21 cellular contexts compared by ENCODE assay signal in the genomic region with DNA sequence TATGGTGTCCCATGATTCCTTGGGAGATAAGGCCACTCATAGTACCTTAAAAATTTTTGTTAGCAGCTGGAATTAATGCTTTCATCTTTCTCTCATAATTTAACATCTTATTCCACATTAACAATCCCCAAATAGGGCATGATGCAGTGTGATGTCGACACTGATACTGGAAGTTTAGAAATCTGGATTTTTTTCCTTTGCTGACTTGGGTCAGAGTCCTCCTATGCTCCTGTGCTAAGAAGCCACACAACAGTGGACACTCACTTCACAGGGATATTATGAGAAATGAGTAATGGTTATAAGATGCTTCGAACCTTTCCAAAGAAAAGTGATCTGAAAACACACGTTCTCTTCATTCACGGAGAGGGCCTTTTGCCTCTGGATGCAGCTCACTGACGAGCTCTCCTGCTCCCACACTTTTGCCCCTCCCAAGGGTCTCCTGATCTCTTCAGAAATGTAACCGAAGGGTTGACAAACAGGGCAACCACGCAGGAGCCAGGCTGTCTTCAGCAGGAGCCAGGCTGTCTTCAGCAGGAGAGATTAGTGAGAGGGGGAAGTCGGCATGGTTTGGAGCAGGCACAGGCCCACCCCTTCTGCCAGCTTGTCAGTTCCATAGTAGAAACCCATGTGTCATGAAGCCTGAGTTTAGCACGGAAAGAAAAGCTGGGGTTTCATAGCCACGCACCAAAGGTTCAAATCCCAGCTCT.
DNase-seq lines count a peak whose midpoint lies in the region; ATAC-seq, FAIRE-seq and TF ChIP-seq lines count a peak whose summit lies in the region.
"Had no signal": no experiment of that assay in that cellular context is flagged by ENCODE, and none has a peak within 500 bp of the region (broad histone marks: within the 10 kb centered on the region; RNA-seq: fewer than 3 reads in every experiment).

No MANE protein-coding gene starts in this region.

- peaks cover 14% of the 10 kb centered on the region for H3K4me1 ChIP-seq in astrocyte (ENCODE audit: insufficient read depth, low read length)
- peaks cover 0 to 72% (median 35%) of the 10 kb centered on the region in 4 donors for H3K4me1 ChIP-seq in right lobe of liver
- H3K4me1 ChIP-seq in stomach, result peaks cover 11 to 35% (median 20%) of the 10 kb centered on the region in 4 donors

- peak overlapping the region; percentile 54 for H3K4me2 ChIP-seq in astrocyte (ENCODE audit: low read length)
- H3K4me2 ChIP-seq: KMS-11, PC-9 had no signal

- H3K4me3 ChIP-seq in astrocyte (ENCODE audit: insufficient read depth, low read depth, low read length) (no peak overlapping the region), right lobe of liver (no peak overlapping the region), stomach (no peak overlapping the region)
- H3K4me3 ChIP-seq: ovary, PC-9 had no signal

- no peak for TF ChIP-seq POLR2A in right lobe of liver (IDR thresholded peaks at IDR 0.05)
- no peak for TF ChIP-seq POLR2A in stomach (IDR thresholded peaks at IDR 0.05)

- peaks cover 2% of the 10 kb centered on the region for H3K9me3 Mint-ChIP-seq in astrocyte (ENCODE audit: unreplicated experiment)
- H3K9me3 Mint-ChIP-seq: activated naive CD8-positive, alpha-beta T cell treated with anti-CD3 and anti-CD28 coated beads, Interleukin-2, amount 10 ng/mL, durations not matched to agents 7 days and 5 days; CD14-positive monocyte; type B pancreatic cell had no signal

- FAIRE-seq in astrocyte (lab: Jason Lieb, UNC), result no peak
- FAIRE-seq: H1 had no signal

- H2AFZ ChIP-seq in astrocyte (ENCODE audit: low read depth, low read length), result no peak overlapping the region
- H2AFZ ChIP-seq: PC-9 had no signal

- H3K9me3 ChIP-seq in astrocyte (ENCODE audit: insufficient read depth, low read depth, low read length) (no peaks in the 10 kb centered on the region), right lobe of liver (no peaks in the 10 kb centered on the region), stomach (no peaks in the 10 kb centered on the region)
- H3K9me3 ChIP-seq: ovary had no signal

- H3K27me3 Mint-ChIP-seq in astrocyte (ENCODE audit: low read depth, unreplicated experiment), result no peaks in the 10 kb centered on the region
- H3K27me3 Mint-ChIP-seq: activated naive CD8-positive, alpha-beta T cell treated with anti-CD3 and anti-CD28 coated beads, Interleukin-2, amount 10 ng/mL, durations not matched to agents 7 days and 5 days; type B pancreatic cell had no signal

- DNase-seq in LHCN-M2 (ENCODE audit: low read depth) (peak; percentile 8), astrocyte (ENCODE audit: low read depth) (no peak), right lobe of liver (no peak), stomach (no peak), amniotic stem cell (lab: John Stamatoyannopoulos, UW) (no peak), NCI-H1105 (lab: John Stamatoyannopoulos, UW) (no peak)
- no peak for DNase-seq in stimulated activated CD4-positive, alpha-beta T cell treated with anti-CD3 and anti-CD28 coated beads, Interleukin-4, amount 100 ng/mL, for 4 hours
- DNase-seq: activated CD4-positive, alpha-beta T cell treated with anti-CD3 and anti-CD28 coated beads for 4 hours; activated naive CD8-positive, alpha-beta T cell treated with anti-CD3 and anti-CD28 coated beads, Interleukin-2, amount 10 ng/mL, durations not matched to agents 7 days and 5 days; activated T-cell treated with anti-CD3 and anti-CD28 coated beads, Interleukin-2, amount 50 U/mL, for 1 hour; cerebellar nuclear complex; DMS53; hypothalamus; NCI-H1092; ovary; PC-9 had no signal

- no peaks in the 10 kb centered on the region for H4K20me1 ChIP-seq in astrocyte (ENCODE audit: insufficient read depth, low read length)

- TF ChIP-seq EP300 in stomach (IDR thresholded peaks at IDR 0.05), result no peak

- TF ChIP-seq CTCF in astrocyte (IDR thresholded peaks at IDR 0.05; ENCODE audit: insufficient read depth, low read depth, low read length), result no peak
- TF ChIP-seq CTCF in right lobe of liver (IDR thresholded peaks at IDR 0.05), result no peak
- no peak for TF ChIP-seq CTCF in stomach (IDR thresholded peaks at IDR 0.05)

- peaks cover 24% of the 10 kb centered on the region for H3K36me3 Mint-ChIP-seq in astrocyte (ENCODE audit: low read depth, unreplicated experiment)
- H3K36me3 Mint-ChIP-seq: activated naive CD8-positive, alpha-beta T cell treated with anti-CD3 and anti-CD28 coated beads, Interleukin-2, amount 10 ng/mL, durations not matched to agents 7 days and 5 days had no signal

- H3K9ac ChIP-seq in astrocyte (ENCODE audit: low read length), result peak overlapping the region; percentile 7
- H3K9ac ChIP-seq: KMS-11 had no signal

- no peak overlapping the region for H3K27ac Mint-ChIP-seq in astrocyte (ENCODE audit: unreplicated experiment)
- H3K27ac Mint-ChIP-seq: activated naive CD8-positive, alpha-beta T cell treated with anti-CD3 and anti-CD28 coated beads, Interleukin-2, amount 10 ng/mL, durations not matched to agents 7 days and 5 days; CD14-positive monocyte; type B pancreatic cell had no signal

- H3K27ac ChIP-seq in astrocyte (ENCODE audit: low read depth, low read length), result peak overlapping the region; percentile 1
- H3K27ac ChIP-seq in right lobe of liver, result peak overlapping the region; percentile 88 to 91 (median 90)
- peak overlapping the region in 4 of 5 donors; percentile 52 to 65 (median 61) for H3K27ac ChIP-seq in stomach
- H3K27ac ChIP-seq: KMS-11, ovary, PC-9 had no signal

- ATAC-seq in right lobe of liver (peak; percentile 31 to 37 (median 34)), HG03039 (IDR thresholded peaks at IDR 0.05; ENCODE audit: unreplicated experiment) (no peak)

- H3K4me3 Mint-ChIP-seq in astrocyte (ENCODE audit: unreplicated experiment), result no peak overlapping the region
- H3K4me3 Mint-ChIP-seq: activated naive CD8-positive, alpha-beta T cell treated with anti-CD3 and anti-CD28 coated beads, Interleukin-2, amount 10 ng/mL, durations not matched to agents 7 days and 5 days; CD14-positive monocyte; type B pancreatic cell had no signal

- H3K36me3 ChIP-seq in astrocyte (ENCODE audit: insufficient read depth, low read length) (no peaks in the 10 kb centered on the region), right lobe of liver (no peaks in the 10 kb centered on the region), stomach (peaks cover 0 to under 1% (median 0%) of the 10 kb centered on the region in 4 donors)
- H3K36me3 ChIP-seq: ovary had no signal

- no peaks in the 10 kb centered on the region for H3K79me2 ChIP-seq in astrocyte (ENCODE audit: insufficient read depth, low read length)

- WGBS in right lobe of liver (ENCODE audit: insufficient coverage, low coverage, low lambda C conversion rate, missing lambda C conversion rate), result 56% methylated on average over 8 of the region's 10 CpGs
- WGBS in stomach, 5 donors, result 71 to 84% (median 80%) methylated on average over 10 of the region's 10 CpGs

- H3K27me3 ChIP-seq in astrocyte (ENCODE audit: insufficient read depth, low read length), result no peaks in the 10 kb centered on the region
- H3K27me3 ChIP-seq in right lobe of liver, result no peaks in the 10 kb centered on the region
- no peaks in the 10 kb centered on the region for H3K27me3 ChIP-seq in stomach
- H3K27me3 ChIP-seq: ovary had no signal

- intact Hi-C loops in right lobe of liver (cut with DNase I) (no loop called here), stomach (cut with DNase I; ENCODE audit: low total_unique reads) (no loop called here)

- H3K4me1 Mint-ChIP-seq in astrocyte (ENCODE audit: low read depth, unreplicated experiment), result peaks cover 25% of the 10 kb centered on the region
- H3K4me1 Mint-ChIP-seq: activated naive CD8-positive, alpha-beta T cell treated with anti-CD3 and anti-CD28 coated beads, Interleukin-2, amount 10 ng/mL, durations not matched to agents 7 days and 5 days; CD14-positive monocyte had no signal

Comparison
In these comparisons a context has a peak if more than half of its experiments do, and no peak if none do; other contexts are left out.
1. H3K27ac ChIP-seq: peak in every context shown above with its lines; median percentile 90 in right lobe of liver; 61 in stomach; 1 in astrocyte.